8 cellular contexts compared by ENCODE assay signal in the genomic region with DNA sequence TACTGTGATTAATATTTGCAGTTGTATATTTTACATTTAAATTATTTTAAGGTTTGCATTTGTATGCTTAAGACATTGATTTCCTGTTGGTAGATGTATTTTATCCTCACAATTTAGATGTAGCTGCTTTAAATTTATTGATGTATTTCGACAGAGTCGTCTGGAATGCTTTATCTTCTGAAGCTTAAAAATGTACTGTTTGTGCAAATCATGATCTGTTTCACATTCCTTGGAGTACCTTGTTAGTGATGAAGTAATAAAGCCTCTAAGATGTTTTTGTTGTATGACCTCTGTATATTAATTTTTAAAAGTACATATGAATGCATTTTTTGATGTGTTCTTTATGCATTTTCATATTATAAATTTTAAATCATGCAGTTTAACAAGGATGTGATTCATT. TPM values are rescaled to one million over a fixed set of nuclear protein-coding genes. Genes with fewer than 3 reads are reported as not detected.
DNase-seq lines count a peak whose midpoint lies in the region; ATAC-seq lines count a peak whose summit lies in the region.

No MANE protein-coding gene starts in this region.

- H3K36me3 ChIP-seq in adipocyte (ENCODE audit: control insufficient read depth, insufficient read depth, low read length, severe bottlenecking) = peaks cover 25% of the 10 kb centered on the region
- no peaks in the 10 kb centered on the region for H3K36me3 ChIP-seq in thymus (ENCODE audit: control insufficient read depth, insufficient read depth)

- no peaks in the 10 kb centered on the region for H3K27me3 Mint-ChIP-seq in activated T-cell treated with anti-CD3 and anti-CD28 coated beads, Interleukin-2, amount 50 U/mL, for 24 hours

- H3K9me3 Mint-ChIP-seq in activated T-cell treated with anti-CD3 and anti-CD28 coated beads, Interleukin-2, amount 50 U/mL, for 24 hours = peaks cover 13% of the 10 kb centered on the region

- ATAC-seq in HG03045 (IDR thresholded peaks at IDR 0.05; ENCODE audit: unreplicated experiment) = no peak

- H3K27me3 ChIP-seq in adipocyte (replicated peaks; ENCODE audit: control insufficient read depth, insufficient read depth, low read length) (no peaks in the 10 kb centered on the region), layer of hippocampus (ENCODE audit: control insufficient read depth, insufficient read depth, low read length) (no peaks in the 10 kb centered on the region), thymus (ENCODE audit: control insufficient read depth, insufficient read depth) (no peaks in the 10 kb centered on the region)

- peak overlapping the region; percentile 99 for H3K4me3 Mint-ChIP-seq in activated T-cell treated with anti-CD3 and anti-CD28 coated beads, Interleukin-2, amount 50 U/mL, for 24 hours

- H3K9ac ChIP-seq in adipocyte (ENCODE audit: low read length) = peak overlapping the region; percentile 99

- H3K9me3 ChIP-seq in adipocyte (ENCODE audit: control insufficient read depth, low read length) (no peaks in the 10 kb centered on the region), thymus (ENCODE audit: control insufficient read depth) (no peaks in the 10 kb centered on the region)

- DNase-seq in activated T-cell treated with anti-CD3 and anti-CD28 coated beads, Interleukin-2, amount 50 U/mL, for 24 hours = no peak
- DNase-seq in activated T-cell treated with anti-CD3 and anti-CD28 coated beads for 4 hours (no peak), adipocyte (ENCODE audit: low read depth) (peak; percentile 67), NCI-H2107 (lab: John Stamatoyannopoulos, UW) (no peak)
- DNase-seq in activated CD4-positive, CD25-positive, alpha-beta regulatory T cell (lab: John Stamatoyannopoulos, UW) = no peak

- H3K4me1 ChIP-seq in adipocyte (ENCODE audit: control insufficient read depth, insufficient read depth, low read length) (peaks cover 35% of the 10 kb centered on the region), thymus (ENCODE audit: control insufficient read depth, insufficient read depth, low read length) (peaks cover 15% of the 10 kb centered on the region)

- H3K27ac ChIP-seq in layer of hippocampus (ENCODE audit: low read depth, low read length) (peak overlapping the region; percentile 96), thymus (ENCODE audit: low read depth) (no peak overlapping the region)

- WGBS in thymus = under 1% methylated on average over 2 of the region's 2 CpGs

- peaks cover 58% of the 10 kb centered on the region for H3K4me1 Mint-ChIP-seq in activated T-cell treated with anti-CD3 and anti-CD28 coated beads, Interleukin-2, amount 50 U/mL, for 24 hours (ENCODE audit: low read depth)

- H3K27ac Mint-ChIP-seq in activated T-cell treated with anti-CD3 and anti-CD28 coated beads, Interleukin-2, amount 50 U/mL, for 24 hours = peak overlapping the region; percentile 99

- peaks cover 91% of the 10 kb centered on the region for H3K36me3 Mint-ChIP-seq in activated T-cell treated with anti-CD3 and anti-CD28 coated beads, Interleukin-2, amount 50 U/mL, for 24 hours (ENCODE audit: low read depth)

- H3K4me3 ChIP-seq in adipocyte (ENCODE audit: low read length) (peak overlapping the region; percentile 96), thymus (ENCODE audit: low read length) (peak overlapping the region; percentile 47)

RNA-seq across cellular contexts. Expression of a gene that starts 1.9 kb away (rescaled TPM):
- polyA plus RNA-seq in thymus = 62.0 TPM
